In the genomic region with DNA sequence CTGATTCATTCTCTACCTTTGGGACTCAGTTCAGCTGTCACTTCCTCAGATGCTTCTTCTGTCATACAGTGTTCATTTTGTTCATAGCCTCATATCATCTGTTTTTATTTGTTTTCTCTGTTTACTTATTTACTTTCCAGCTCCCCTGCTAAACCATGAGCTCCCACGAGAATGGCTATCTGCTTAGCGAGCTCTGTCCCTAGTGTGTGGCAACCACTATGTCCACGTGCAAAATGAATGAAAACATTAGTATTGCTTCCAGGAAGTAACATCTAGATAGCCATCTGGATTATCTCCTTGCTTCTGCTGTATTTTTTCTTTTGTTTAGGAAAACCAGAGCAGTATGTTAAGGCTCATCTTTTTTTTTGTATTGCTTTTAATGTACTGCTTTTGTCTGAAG, we compare ENCODE assay signal across 32 cellular contexts.
"Had no signal": no experiment of that assay in that cellular context is flagged by ENCODE, and none has a peak within 500 bp of the region (broad histone marks: within the 10 kb centered on the region; RNA-seq: fewer than 3 reads in every experiment).

No MANE protein-coding gene starts in this region.

- H3K4me1 ChIP-seq: ascending aorta, breast epithelium, colonic mucosa had no signal

- H3K27me3 ChIP-seq: ascending aorta, breast epithelium, cardiac muscle cell, colonic mucosa, heart left ventricle had no signal

- H3K4me3 Mint-ChIP-seq: activated CD4-positive, alpha-beta memory T cell treated with anti-CD3 and anti-CD28 coated beads, Interleukin-2, amount 10 ng/mL, durations not matched to agents 7 days and 5 days; activated CD4-positive, alpha-beta T cell treated with anti-CD3 and anti-CD28 coated beads for 36 hours; activated CD4-positive, alpha-beta T cell treated with anti-CD3 and anti-CD28 coated beads, Interleukin-2, amount 10 ng/mL, durations not matched to agents 24 days and 14 days; activated naive CD4-positive, alpha-beta T cell treated with anti-CD3 and anti-CD28 coated beads, Interleukin-2, amount 10 ng/mL, durations not matched to agents 7 days and 5 days; activated naive CD8-positive, alpha-beta T cell treated with anti-CD3 and anti-CD28 coated beads, Interleukin-2, amount 10 ng/mL, durations not matched to agents 7 days and 5 days; activated T-cell treated with anti-CD3 and anti-CD28 coated beads, Interleukin-2, amount 50 U/mL, for 24 hours; activated T-cell treated with anti-CD3 and anti-CD28 coated beads, Interleukin-2, amount 50 U/mL, for 72 hours; brain; T-helper 17 cell; T-helper 2 cell treated with Interferon-gamma antibody and Interleukin-4, amounts not matched to agents 5 μg/mL and 100 μg/mL, for 36 hours had no signal

- FAIRE-seq: frontal cortex had no signal

- DNase-seq: activated CD4-positive, alpha-beta memory T cell treated with anti-CD3 and anti-CD28 coated beads, Interleukin-2, amount 10 ng/mL, durations not matched to agents 7 days and 5 days; activated CD4-positive, alpha-beta T cell treated with anti-CD3 and anti-CD28 coated beads for 36 hours; activated CD4-positive, alpha-beta T cell treated with anti-CD3 and anti-CD28 coated beads, Interleukin-2, amount 10 ng/mL, durations not matched to agents 24 days and 14 days; activated CD4-positive, alpha-beta T cell treated with anti-CD3 and anti-CD28 coated beads, Interleukin-2, amount 50 U/mL, for 4 hours; activated CD4-positive, CD25-positive, alpha-beta regulatory T cell; activated CD4-positive, CD25-positive, alpha-beta regulatory T cell treated with anti-CD3 and anti-CD28 coated beads, Interleukin-2, amount 50 U/mL, for 72 hours; activated CD8-positive, alpha-beta memory T cell treated with anti-CD3 and anti-CD28 coated beads, Interleukin-2, amount 50 U/mL, for 48 hours; activated gamma-delta T cell; activated naive CD4-positive, alpha-beta T cell; activated naive CD4-positive, alpha-beta T cell treated with anti-CD3 and anti-CD28 coated beads, Interleukin-2, amount 10 ng/mL, durations not matched to agents 7 days and 5 days; activated naive CD8-positive, alpha-beta T cell treated with anti-CD3 and anti-CD28 coated beads, Interleukin-2, amount 10 ng/mL, durations not matched to agents 7 days and 5 days; activated T-cell treated with anti-CD3 and anti-CD28 coated beads for 4 hours; activated T-cell treated with anti-CD3 and anti-CD28 coated beads, Interleukin-2, amount 50 U/mL, for 24 hours; activated T-cell treated with anti-CD3 and anti-CD28 coated beads, Interleukin-2, amount 50 U/mL, for 72 hours; central memory CD4-positive, alpha-beta T cell; cerebellar nuclear complex; colonic mucosa; effector CD8-positive, alpha-beta T cell; foreskin fibroblast; glutamatergic neuron; heart left ventricle; T-helper 1 cell; T-helper 17 cell; T1000; WERI-Rb-1 had no signal

- H3K27ac Mint-ChIP-seq: activated CD4-positive, alpha-beta memory T cell treated with anti-CD3 and anti-CD28 coated beads, Interleukin-2, amount 10 ng/mL, durations not matched to agents 7 days and 5 days; activated CD4-positive, alpha-beta T cell treated with anti-CD3 and anti-CD28 coated beads for 36 hours; activated CD4-positive, alpha-beta T cell treated with anti-CD3 and anti-CD28 coated beads, Interleukin-2, amount 10 ng/mL, durations not matched to agents 24 days and 14 days; activated naive CD4-positive, alpha-beta T cell treated with anti-CD3 and anti-CD28 coated beads, Interleukin-2, amount 10 ng/mL, durations not matched to agents 7 days and 5 days; activated naive CD4-positive, alpha-beta T cell treated with anti-CD3 and anti-CD28 coated beads, Interleukin-2, amount 50 U/mL, for 72 hours; activated naive CD8-positive, alpha-beta T cell treated with anti-CD3 and anti-CD28 coated beads, Interleukin-2, amount 10 ng/mL, durations not matched to agents 7 days and 5 days; activated T-cell treated with anti-CD3 and anti-CD28 coated beads, Interleukin-2, amount 50 U/mL, for 24 hours; activated T-cell treated with anti-CD3 and anti-CD28 coated beads, Interleukin-2, amount 50 U/mL, for 72 hours; brain; T-helper 17 cell; T-helper 2 cell treated with Interferon-gamma antibody and Interleukin-4, amounts not matched to agents 5 μg/mL and 100 μg/mL, for 36 hours had no signal

- H3K9me3 Mint-ChIP-seq: activated CD4-positive, alpha-beta T cell treated with anti-CD3 and anti-CD28 coated beads, Interleukin-2, amount 10 ng/mL, durations not matched to agents 24 days and 14 days; activated naive CD4-positive, alpha-beta T cell treated with anti-CD3 and anti-CD28 coated beads, Interleukin-2, amount 10 ng/mL, durations not matched to agents 7 days and 5 days; activated naive CD8-positive, alpha-beta T cell treated with anti-CD3 and anti-CD28 coated beads, Interleukin-2, amount 10 ng/mL, durations not matched to agents 7 days and 5 days; activated T-cell treated with anti-CD3 and anti-CD28 coated beads, Interleukin-2, amount 50 U/mL, for 24 hours; brain; T-helper 2 cell treated with Interferon-gamma antibody and Interleukin-4, amounts not matched to agents 5 μg/mL and 100 μg/mL, for 36 hours had no signal

- H3K36me3 ChIP-seq: ascending aorta, breast epithelium, cardiac muscle cell, colonic mucosa, heart left ventricle, WERI-Rb-1 had no signal

- H3K36me3 Mint-ChIP-seq: activated naive CD4-positive, alpha-beta T cell treated with anti-CD3 and anti-CD28 coated beads, Interleukin-2, amount 10 ng/mL, durations not matched to agents 7 days and 5 days; activated naive CD4-positive, alpha-beta T cell treated with anti-CD3 and anti-CD28 coated beads, Interleukin-2, amount 50 U/mL, for 72 hours; activated naive CD8-positive, alpha-beta T cell treated with anti-CD3 and anti-CD28 coated beads, Interleukin-2, amount 10 ng/mL, durations not matched to agents 7 days and 5 days; brain had no signal

- H3K9me3 ChIP-seq: ascending aorta, breast epithelium, colonic mucosa, heart left ventricle had no signal

- H3K4me3 ChIP-seq: ascending aorta, breast epithelium, cardiac muscle cell, colonic mucosa, heart left ventricle had no signal

- H3K4me1 Mint-ChIP-seq: activated CD4-positive, alpha-beta memory T cell treated with anti-CD3 and anti-CD28 coated beads, Interleukin-2, amount 10 ng/mL, durations not matched to agents 7 days and 5 days; activated CD4-positive, alpha-beta T cell treated with anti-CD3 and anti-CD28 coated beads for 36 hours; activated CD4-positive, alpha-beta T cell treated with anti-CD3 and anti-CD28 coated beads, Interleukin-2, amount 10 ng/mL, durations not matched to agents 24 days and 14 days; activated naive CD4-positive, alpha-beta T cell treated with anti-CD3 and anti-CD28 coated beads, Interleukin-2, amount 10 ng/mL, durations not matched to agents 7 days and 5 days; activated naive CD8-positive, alpha-beta T cell treated with anti-CD3 and anti-CD28 coated beads, Interleukin-2, amount 10 ng/mL, durations not matched to agents 7 days and 5 days; T-helper 17 cell had no signal

- H3K27me3 Mint-ChIP-seq: activated CD4-positive, alpha-beta memory T cell treated with anti-CD3 and anti-CD28 coated beads, Interleukin-2, amount 10 ng/mL, durations not matched to agents 7 days and 5 days; activated CD4-positive, alpha-beta T cell treated with anti-CD3 and anti-CD28 coated beads, Interleukin-2, amount 10 ng/mL, durations not matched to agents 24 days and 14 days; activated naive CD4-positive, alpha-beta T cell treated with anti-CD3 and anti-CD28 coated beads, Interleukin-2, amount 10 ng/mL, durations not matched to agents 7 days and 5 days; activated naive CD8-positive, alpha-beta T cell treated with anti-CD3 and anti-CD28 coated beads, Interleukin-2, amount 10 ng/mL, durations not matched to agents 7 days and 5 days; T-helper 17 cell had no signal
